In genomic region chr22:20126284-20127029, GRCh38 we compare ENCODE assay signal across 15 cellular contexts. TPM values are rescaled to one million over a fixed set of nuclear protein-coding genes. Genes with fewer than 3 reads are reported as not detected.
"Had no signal": no experiment of that assay in that cellular context is flagged by ENCODE, and none has a peak within 500 bp of the region (broad histone marks: within the 10 kb centered on the region; RNA-seq: fewer than 3 reads in every experiment).

No MANE protein-coding gene starts in this region.

- H3K9me3 ChIP-seq: breast epithelium, esophagus squamous epithelium, right atrium auricular region, tibial nerve had no signal

- H3K27me3 ChIP-seq: breast epithelium, esophagus squamous epithelium, right atrium auricular region, tibial nerve had no signal

- ATAC-seq: T-helper 17 cell had no signal

- H3K27ac ChIP-seq: breast epithelium, esophagus squamous epithelium, right atrium auricular region, tibial nerve had no signal

- H3K36me3 ChIP-seq: breast epithelium had no signal

- H3K9me3 Mint-ChIP-seq: naive B cell had no signal

- FAIRE-seq: islet of Langerhans, small intestine had no signal

- H3K4me3 ChIP-seq: breast epithelium, esophagus squamous epithelium, right atrium auricular region, tibial nerve had no signal

- DNase-seq: activated CD4-positive, alpha-beta T cell treated with anti-CD3 and anti-CD28 coated beads, Interleukin-2, amount 50 U/mL, for 1 hour; activated gamma-delta T cell; activated T-cell treated with anti-CD3 and anti-CD28 coated beads, Interleukin-2, amount 50 U/mL, for 48 hours; aorta; esophagus squamous epithelium; foreskin fibroblast; head of caudate nucleus; naive B cell; small intestine; T-helper 17 cell had no signal

- H3K4me1 ChIP-seq: breast epithelium had no signal

- H3K4me3 Mint-ChIP-seq: activated naive CD8-positive, alpha-beta T cell; T-helper 17 cell had no signal

- H3K36me3 Mint-ChIP-seq: activated naive CD8-positive, alpha-beta T cell; naive B cell had no signal

- H3K27ac Mint-ChIP-seq: T-helper 17 cell had no signal

- H3K27me3 Mint-ChIP-seq: activated naive CD8-positive, alpha-beta T cell; naive B cell; T-helper 17 cell had no signal

RNA-seq across cellular contexts. Expression of gene CCDC188, which starts 24.4 kb away (rescaled TPM):
- polyA plus RNA-seq: aorta had no signal
